25 cellular contexts compared by ENCODE assay signal in genomic region chr14:51825926-51826325, GRCh38.
"Had no signal": no experiment of that assay in that cellular context is flagged by ENCODE, and none has a peak within 500 bp of the region (broad histone marks: within the 10 kb centered on the region; RNA-seq: fewer than 3 reads in every experiment).

No MANE protein-coding gene starts in this region.

- ATAC-seq: natural killer cell treated with Interleukin-12 subunit alpha and Interleukin-12 subunit beta and Interleukin-15 and Interleukin-18, amount 100 ng/mL, for 72 hours; pancreas; psoas muscle; right cardiac atrium; right lobe of liver; stimulated activated effector memory CD8-positive, alpha-beta T cell treated with anti-CD3 and anti-CD28 coated beads, Interleukin-12 subunit alpha, Interleukin-12 subunit beta, amount 100 ng/mL, for 72 hours; stimulated activated naive B cell treated with anti-CD40 and anti-IgM and Interleukin-4, amounts not matched to agents 10 μg/mL and 1 μg/mL and 100 μg/mL, for 72 hours had no signal

- DNase-seq: nephron progenitor cell; nucleus accumbens; pancreas; posterior cingulate gyrus; psoas muscle; right cardiac atrium; right lobe of liver; sigmoid colon; small intestine; stimulated activated CD4-positive, alpha-beta T cell treated with anti-CD3 and anti-CD28 coated beads, Interleukin-15, amount 100 ng/mL, for 24 hours; stimulated activated CD4-positive, alpha-beta T cell treated with anti-CD3 and anti-CD28 coated beads, Interleukin-2, amount 100 ng/mL, for 24 hours; stimulated activated CD4-positive, alpha-beta T cell treated with anti-CD3 and anti-CD28 coated beads, Interleukin-2, amount 100 ng/mL, for 48 hours; stimulated activated CD4-positive, alpha-beta T cell treated with anti-CD3 and anti-CD28 coated beads, Interleukin-4, amount 100 ng/mL, for 24 hours; stimulated activated naive B cell treated with anti-CD40 and anti-IgM and Interleukin-4, amounts not matched to agents 10 μg/mL and 1 μg/mL and 100 μg/mL, for 72 hours; stimulated activated naive CD4-positive, alpha-beta T cell treated with Interleukin-2 at 50 U/mL for 16 hours; stomach; thyroid gland; trophoblast cell; upper lobe of left lung had no signal

- H3K4me3 ChIP-seq: pancreas, psoas muscle, right lobe of liver, sigmoid colon, stomach, thoracic aorta, thyroid gland, tibial nerve, upper lobe of left lung, vagina had no signal

- H3K27me3 ChIP-seq: neutrophil, pancreas, right lobe of liver, sigmoid colon, stomach, thyroid gland, tibial nerve, upper lobe of left lung, vagina had no signal

- H3K27ac ChIP-seq: neutrophil, pancreas, psoas muscle, right lobe of liver, sigmoid colon, stomach, thoracic aorta, thyroid gland, tibial nerve, upper lobe of left lung, vagina had no signal

- H3K9me3 ChIP-seq: neutrophil, pancreas, psoas muscle, right lobe of liver, sigmoid colon, stomach, thoracic aorta, thyroid gland, tibial nerve, upper lobe of left lung, vagina had no signal

- H3K36me3 ChIP-seq: neutrophil, pancreas, right lobe of liver, sigmoid colon, stomach, thoracic aorta, thyroid gland, tibial nerve, upper lobe of left lung, vagina had no signal

- H3K4me1 ChIP-seq: pancreas, psoas muscle, right lobe of liver, thyroid gland, upper lobe of left lung, vagina had no signal
